ENCODE assay signal across 21 cellular contexts in the genomic region with DNA sequence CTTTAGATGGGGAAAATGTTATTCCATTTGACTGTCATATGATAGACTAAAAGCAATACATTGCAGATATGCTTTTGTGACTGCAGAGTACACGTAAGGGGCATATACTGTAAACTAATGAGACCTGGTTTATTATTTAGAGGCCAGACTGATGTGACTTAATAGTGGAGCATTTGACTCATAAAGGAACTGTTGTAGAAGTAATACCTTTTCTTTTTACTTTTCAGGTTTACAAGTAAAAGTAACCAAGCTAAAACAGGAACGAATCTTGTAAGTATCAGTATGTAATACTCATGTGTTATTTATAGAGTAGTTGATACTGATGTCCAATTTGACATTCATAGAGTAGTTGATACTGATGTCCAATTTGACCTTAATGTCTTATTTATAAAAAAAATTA. TPM values are rescaled to one million over a fixed set of nuclear protein-coding genes. Genes with fewer than 3 reads are reported as not detected.
DNase-seq lines count a peak whose midpoint lies in the region; ATAC-seq, FAIRE-seq and TF ChIP-seq lines count a peak whose summit lies in the region.
"Had no signal": no experiment of that assay in that cellular context is flagged by ENCODE, and none has a peak within 500 bp of the region (broad histone marks: within the 10 kb centered on the region; RNA-seq: fewer than 3 reads in every experiment).

No MANE protein-coding gene starts in this region.

- no peak overlapping the region for H3K4me3 Mint-ChIP-seq in activated T-helper 17 cell treated with anti-CD3 and anti-CD28 coated beads, Interleukin-2, amount 50 U/mL, for 72 hours
- H3K4me3 Mint-ChIP-seq: CD4-positive, CD25-positive, alpha-beta regulatory T cell; T-helper 17 cell had no signal

- peak; percentile 67 for ATAC-seq in GM18868 (IDR thresholded peaks at IDR 0.05; ENCODE audit: unreplicated experiment)
- peak; percentile 74 for ATAC-seq in HG02870 (IDR thresholded peaks at IDR 0.05; ENCODE audit: unreplicated experiment)
- ATAC-seq in activated T-helper 17 cell treated with anti-CD3 and anti-CD28 coated beads, Interleukin-2, amount 50 U/mL, for 72 hours (replicated peaks): peak; percentile 19
- ATAC-seq: T-helper 17 cell had no signal

- H3K36me3 Mint-ChIP-seq in activated T-helper 17 cell treated with anti-CD3 and anti-CD28 coated beads, Interleukin-2, amount 50 U/mL, for 72 hours (ENCODE audit: low read depth): peaks cover 73% of the 10 kb centered on the region
- H3K36me3 Mint-ChIP-seq: CD4-positive, CD25-positive, alpha-beta regulatory T cell had no signal

- H3K4me1 Mint-ChIP-seq in activated T-helper 17 cell treated with anti-CD3 and anti-CD28 coated beads, Interleukin-2, amount 50 U/mL, for 72 hours: no peaks in the 10 kb centered on the region
- H3K4me1 Mint-ChIP-seq: T-helper 17 cell had no signal

- DNase-seq in hepatic stellate cell (ENCODE audit: low spot score): no peak
- DNase-seq in anterior cingulate cortex (lab: John Stamatoyannopoulos, UW): no peak
- DNase-seq in GM12892 (ENCODE audit: insufficient read length): no peak
- DNase-seq in dermis blood vessel endothelial cell: no peak
- DNase-seq: Caco-2; CD4-positive, CD25-positive, alpha-beta regulatory T cell; GOT3; KG1; NCI-H1436; NCI-H2029; NCI-H2171; NCI-H446; NCI-H69; NK-92 treated with Interleukin-12 subunit alpha and Interleukin-12 subunit beta, amount 100 ng/mL, for 24 hours; OCI-M1; SHP77 treated with DMSO at 0.1 percent for 48 hours; T-helper 17 cell had no signal

- H3K9me3 Mint-ChIP-seq in activated T-helper 17 cell treated with anti-CD3 and anti-CD28 coated beads, Interleukin-2, amount 50 U/mL, for 72 hours: no peaks in the 10 kb centered on the region
- H3K9me3 Mint-ChIP-seq: CD4-positive, CD25-positive, alpha-beta regulatory T cell had no signal

- TF ChIP-seq POLR2A in GM12892 (IDR thresholded peaks at IDR 0.05; ENCODE audit: low read depth, low read length): no peak

- no peak overlapping the region for H3K27ac Mint-ChIP-seq in activated T-helper 17 cell treated with anti-CD3 and anti-CD28 coated beads, Interleukin-2, amount 50 U/mL, for 72 hours
- H3K27ac Mint-ChIP-seq: T-helper 17 cell had no signal

- H3K27me3 Mint-ChIP-seq in activated T-helper 17 cell treated with anti-CD3 and anti-CD28 coated beads, Interleukin-2, amount 50 U/mL, for 72 hours: no peaks in the 10 kb centered on the region
- H3K27me3 Mint-ChIP-seq: CD4-positive, CD25-positive, alpha-beta regulatory T cell; T-helper 17 cell had no signal

- FAIRE-seq in G401.6 (lab: Jason Lieb, UNC) (peak; percentile 76), GM12892 (lab: Jason Lieb, UNC) (no peak)

RNA-seq across cellular contexts. Expression of gene RBBP8, which starts 13.1 kb away (rescaled TPM):
- total RNA-seq in activated T-helper 17 cell treated with anti-CD3 and anti-CD28 coated beads, Interleukin-2, amount 50 U/mL, for 72 hours: 10 to 100 TPM; 37.5 to 69.1 TPM
- 43.9 TPM for polyA plus RNA-seq in GM12892 (2012; ENCODE audit: missing spikeins)
- 19.9 and 21.4 TPM in 2 replicates for total RNA-seq in dermis blood vessel endothelial cell

Comparison
In these comparisons a context has a peak if more than half of its experiments do, and no peak if none do; other contexts are left out.
1. ATAC-seq: peak in every context shown above with its lines; median percentile 74 in HG02870; 67 in GM18868; 19 in activated T-helper 17 cell treated with anti-CD3 and anti-CD28 coated beads, Interleukin-2, amount 50 U/mL, for 72 hours.